In genomic region chrX:109974906-109975655, GRCh38 we compare ENCODE assay signal across 21 cellular contexts. TPM values are rescaled to one million over a fixed set of nuclear protein-coding genes. Genes with fewer than 3 reads are reported as not detected.
DNase-seq lines count a peak whose midpoint lies in the region; ATAC-seq, FAIRE-seq and TF ChIP-seq lines count a peak whose summit lies in the region.
"Had no signal": no experiment of that assay in that cellular context is flagged by ENCODE, and none has a peak within 500 bp of the region (broad histone marks: within the 10 kb centered on the region; RNA-seq: fewer than 3 reads in every experiment).

No MANE protein-coding gene starts in this region.

- H3K9me2 ChIP-seq in Karpas-422 (replicated peaks; ENCODE audit: insufficient read depth, low read length), result no peaks in the 10 kb centered on the region

- H3K27me3 ChIP-seq in CD8-positive, alpha-beta memory T cell (ENCODE audit: insufficient read depth, low read length, poor library complexity, severe bottlenecking), result no peaks in the 10 kb centered on the region
- peaks cover 27% of the 10 kb centered on the region for H3K27me3 ChIP-seq in adipocyte (replicated peaks; ENCODE audit: control insufficient read depth, insufficient read depth, low read length)
- no peaks in the 10 kb centered on the region for H3K27me3 ChIP-seq in keratinocyte (ENCODE audit: control insufficient read depth, extremely low read depth, insufficient read depth, low read length)
- H3K27me3 ChIP-seq in Karpas-422 (ENCODE audit: low read length), result no peaks in the 10 kb centered on the region
- H3K27me3 ChIP-seq: vagina had no signal

- peak overlapping the region; percentile 31 for H3K27ac ChIP-seq in CD8-positive, alpha-beta memory T cell (ENCODE audit: low read depth, low read length)
- H3K27ac ChIP-seq in keratinocyte (ENCODE audit: control insufficient read depth, insufficient read depth, low read length) (no peak overlapping the region), Karpas-422 (ENCODE audit: low read length) (no peak overlapping the region)
- H3K27ac ChIP-seq: GM23248, RWPE1, vagina had no signal

- no peak overlapping the region for H3K4me3 ChIP-seq in CD8-positive, alpha-beta memory T cell (ENCODE audit: low read length)
- H3K4me3 ChIP-seq in adipocyte (ENCODE audit: low read length) (no peak overlapping the region), keratinocyte (ENCODE audit: control insufficient read depth in 2 of 3, extremely low read depth in 1 of 3, insufficient read depth in 2 of 3, low read depth in 1 of 3, low read length in 3 of 3) (no peak overlapping the region), Karpas-422 (ENCODE audit: low read length) (no peak overlapping the region)
- H3K4me3 ChIP-seq: GM23248, vagina had no signal

- H4K20me1 ChIP-seq in keratinocyte (ENCODE audit: control insufficient read depth, extremely low read depth, insufficient read depth, low read length), result no peaks in the 10 kb centered on the region
- H4K20me1 ChIP-seq in Karpas-422 (ENCODE audit: insufficient read depth, low read depth, low read length), result no peaks in the 10 kb centered on the region

- ATAC-seq in GM21619 (IDR thresholded peaks at IDR 0.05; ENCODE audit: unreplicated experiment), result no peak

- no peak for DNase-seq in CD8-positive, alpha-beta memory T cell
- DNase-seq in KBM-7, result peak; percentile 15
- DNase-seq in adipocyte (ENCODE audit: low read depth), result no peak
- DNase-seq in keratinocyte (ENCODE audit: low read depth, low spot score), result no peak
- no peak for DNase-seq in osteocyte (ENCODE audit: extremely low spot score, unreplicated experiment)
- DNase-seq in Karpas-422, result no peak
- DNase-seq: activated CD4-positive, alpha-beta T cell treated with anti-CD3 and anti-CD28 coated beads for 48 hours; activated gamma-delta T cell treated with Interleukin-2 at 50 U/mL for 16 hours; C1 segment of cervical spinal cord; DND-41; GM23248; midbrain; MM.1S; NCI-H774; nucleus accumbens; small intestine; stimulated activated naive CD4-positive, alpha-beta T cell treated with Interleukin-2 at 50 U/mL for 16 hours had no signal

- H3K27me3 Mint-ChIP-seq in CD8-positive, alpha-beta memory T cell, result peaks cover 12 to 18% of the 10 kb centered on the region in 2 donors
- peaks cover 65% of the 10 kb centered on the region for H3K27me3 Mint-ChIP-seq in osteocyte (ENCODE audit: unreplicated experiment)

- in situ Hi-C loops in KBM-7 (cut with MboI; ENCODE audit: low pct_unique_long_range_greater_than_20kb, low sequenced_read_pairs), result no loop called here

- H3K9ac ChIP-seq in adipocyte (ENCODE audit: low read length) (peak overlapping the region; percentile 40), keratinocyte (ENCODE audit: control insufficient read depth, extremely low read depth, insufficient read depth, low read length) (no peak overlapping the region), Karpas-422 (ENCODE audit: low read length) (no peak overlapping the region)
- H3K9ac ChIP-seq: GM23248 had no signal

- TF ChIP-seq CTCF in keratinocyte (optimal IDR thresholded peaks at IDR 0.05 in 1 of 3, IDR thresholded peaks at IDR 0.05 in 1 of 3, conservative IDR thresholded peaks at IDR 0.05 in 1 of 3; ENCODE audit: extremely low read depth in 1 of 3, insufficient read depth in 2 of 3, low read length in 3 of 3), result no peak
- no peak for TF ChIP-seq CTCF in osteocyte (IDR thresholded peaks at IDR 0.05)

- H3K9me3 Mint-ChIP-seq in CD8-positive, alpha-beta memory T cell, result peaks cover 0 to 3% (median 0%) of the 10 kb centered on the region in 5 donors
- H3K9me3 Mint-ChIP-seq in osteocyte (ENCODE audit: unreplicated experiment), result no peaks in the 10 kb centered on the region

- no peaks in the 10 kb centered on the region for H3K9me3 ChIP-seq in CD8-positive, alpha-beta memory T cell (ENCODE audit: low read length)
- H3K9me3 ChIP-seq in adipocyte (ENCODE audit: control insufficient read depth, low read length) (peaks cover 7% of the 10 kb centered on the region), keratinocyte (ENCODE audit: control insufficient read depth, low read depth, low read length) (no peaks in the 10 kb centered on the region), Karpas-422 (ENCODE audit: low read length) (no peaks in the 10 kb centered on the region)
- H3K9me3 ChIP-seq: vagina had no signal

- no peak overlapping the region for H3K4me3 Mint-ChIP-seq in CD8-positive, alpha-beta memory T cell
- H3K4me3 Mint-ChIP-seq in osteocyte (ENCODE audit: unreplicated experiment), result no peak overlapping the region

- dilution Hi-C loops in keratinocyte (cut with MboI; ENCODE audit: extremely low pct_ligation_motif_present, low sequenced_read_pairs), result no loop called here

- no peaks in the 10 kb centered on the region for H3K36me3 ChIP-seq in CD8-positive, alpha-beta memory T cell (ENCODE audit: insufficient read depth, low read length)
- H3K36me3 ChIP-seq in adipocyte (ENCODE audit: control insufficient read depth, insufficient read depth, low read length, severe bottlenecking) (no peaks in the 10 kb centered on the region), keratinocyte (ENCODE audit: control insufficient read depth in 2 of 2, extremely low read depth in 1 of 2, insufficient read depth in 2 of 2, low read length in 2 of 2) (no peaks in the 10 kb centered on the region), Karpas-422 (ENCODE audit: insufficient read depth, low read length) (no peaks in the 10 kb centered on the region)
- H3K36me3 ChIP-seq: vagina had no signal

- H3K4me2 ChIP-seq in keratinocyte (ENCODE audit: control insufficient read depth, extremely low read depth, insufficient read depth, low read depth, low read length) (no peak overlapping the region), Karpas-422 (ENCODE audit: low read depth, low read length, poor library complexity, severe bottlenecking) (no peak overlapping the region)

- no peaks in the 10 kb centered on the region for H3K4me1 ChIP-seq in CD8-positive, alpha-beta memory T cell (ENCODE audit: insufficient read depth, low read length)
- H3K4me1 ChIP-seq in adipocyte (ENCODE audit: control insufficient read depth, insufficient read depth, low read length) (peaks cover 7% of the 10 kb centered on the region), keratinocyte (ENCODE audit: control insufficient read depth, extremely low read depth, insufficient read depth, low read length) (no peaks in the 10 kb centered on the region), Karpas-422 (ENCODE audit: low read length) (no peaks in the 10 kb centered on the region)
- H3K4me1 ChIP-seq: vagina had no signal

- no peak overlapping the region for H2AFZ ChIP-seq in keratinocyte (ENCODE audit: control insufficient read depth, low read length)
- H2AFZ ChIP-seq in Karpas-422 (ENCODE audit: low read length), result no peak overlapping the region
- H2AFZ ChIP-seq: GM23248 had no signal

- H3K27ac Mint-ChIP-seq in CD8-positive, alpha-beta memory T cell, result no peak overlapping the region
- H3K27ac Mint-ChIP-seq in osteocyte (ENCODE audit: unreplicated experiment), result no peak overlapping the region

- H3K79me2 ChIP-seq in keratinocyte (ENCODE audit: control insufficient read depth, insufficient read depth, low read length) (no peaks in the 10 kb centered on the region), Karpas-422 (ENCODE audit: low read length) (no peaks in the 10 kb centered on the region)

- peaks cover 0 to 2% (median 0%) of the 10 kb centered on the region in 3 donors for H3K36me3 Mint-ChIP-seq in CD8-positive, alpha-beta memory T cell
- H3K36me3 Mint-ChIP-seq in osteocyte (ENCODE audit: unreplicated experiment), result no peaks in the 10 kb centered on the region

- POLR2A ChIA-PET in CD8-positive, alpha-beta memory T cell (lab: Charles Lee), result no interaction called here

- peak; percentile 23 for FAIRE-seq in keratinocyte (lab: Jason Lieb, UNC)
- FAIRE-seq: islet of Langerhans, small intestine had no signal

- CTCF ChIA-PET in CD8-positive, alpha-beta memory T cell (lab: Charles Lee), result no interaction called here

- H3K4me1 Mint-ChIP-seq in CD8-positive, alpha-beta memory T cell, result peaks cover 0 to 4% (median 0%) of the 10 kb centered on the region in 3 donors
- H3K4me1 Mint-ChIP-seq in osteocyte (ENCODE audit: unreplicated experiment), result no peaks in the 10 kb centered on the region

- H3K9me1 ChIP-seq in keratinocyte (ENCODE audit: control insufficient read depth, extremely low read depth, insufficient read depth, low read length), result no peaks in the 10 kb centered on the region

RNA-seq across cellular contexts. Expression of gene TMEM164, which starts 27.8 kb away (rescaled TPM):
- total RNA-seq in CD8-positive, alpha-beta memory T cell, result 10 to 100 TPM; 11.6 to 13.2 TPM
- 3.2 TPM for polyA plus RNA-seq in CD8-positive, alpha-beta memory T cell
- 15.1 to 21.7 TPM (median 15.3 TPM) in 3 replicates for polyA plus RNA-seq in keratinocyte
- polyA plus RNA-seq in keratinocyte (2011; ENCODE audit: low read depth), result 3.3 TPM
- 15.8 and 17.1 TPM in 2 replicates for polyA plus RNA-seq in keratinocyte (2011; cell fraction: cytosol; rRNA removed)
- polyA plus RNA-seq in keratinocyte (2011; cell fraction: nucleus; rRNA removed), result 27.3 and 28.8 TPM in 2 replicates
- polyA plus RNA-seq in keratinocyte (2012; ENCODE audit: low replicate concordance), result 11.7 and 17.9 TPM in 2 replicates
- 30.2 to 34.8 TPM (median 32.6 TPM) in 3 replicates for polyA minus RNA-seq in keratinocyte
- polyA minus RNA-seq in keratinocyte (2011; cell fraction: cytosol; rRNA and poly(A)+ RNA removed), result 21.9 TPM
- 18.9 and 29.3 TPM in 2 replicates for polyA minus RNA-seq in keratinocyte (2011; cell fraction: nucleus; rRNA and poly(A)+ RNA removed)
- total RNA-seq in osteocyte, result 12.4 and 12.9 TPM in 2 replicates
- 14.1 and 16.2 TPM in 2 replicates for total RNA-seq in Karpas-422 (2014; rRNA removed; shearing (Covaris generic); ENCODE audit: low replicate concordance)
